ENCODE assay signal across 15 cellular contexts in genomic region chr15:66644815-66645345, GRCh38. TPM values are rescaled to one million over a fixed set of nuclear protein-coding genes. Genes with fewer than 3 reads are reported as not detected.
DNase-seq lines count a peak whose midpoint lies in the region; ATAC-seq and TF ChIP-seq lines count a peak whose summit lies in the region.
"Had no signal": no experiment of that assay in that cellular context is flagged by ENCODE, and none has a peak within 500 bp of the region (broad histone marks: within the 10 kb centered on the region; RNA-seq: fewer than 3 reads in every experiment).

No MANE protein-coding gene starts in this region.

- H3K9me3 Mint-ChIP-seq in mesothelial cell of epicardium: no peaks in the 10 kb centered on the region
- H3K9me3 Mint-ChIP-seq: activated naive CD4-positive, alpha-beta T cell treated with anti-CD3 and anti-CD28 coated beads, Interleukin-2, amount 50 U/mL, for 72 hours had no signal

- H3K4me3 ChIP-seq in heart left ventricle: no peak overlapping the region
- H3K4me3 ChIP-seq in dorsolateral prefrontal cortex: no peak overlapping the region
- H3K4me3 ChIP-seq in vagina: no peak overlapping the region
- H3K4me3 ChIP-seq: thoracic aorta had no signal

- H3K27ac Mint-ChIP-seq in mesothelial cell of epicardium: peak overlapping the region; percentile 94
- H3K27ac Mint-ChIP-seq: activated naive CD4-positive, alpha-beta T cell treated with anti-CD3 and anti-CD28 coated beads, Interleukin-2, amount 50 U/mL, for 72 hours had no signal

- no peaks in the 10 kb centered on the region for H3K27me3 ChIP-seq in heart left ventricle
- no peaks in the 10 kb centered on the region for H3K27me3 ChIP-seq in dorsolateral prefrontal cortex
- no peaks in the 10 kb centered on the region for H3K27me3 ChIP-seq in vagina

- no peak for TF ChIP-seq CTCF in heart left ventricle (IDR thresholded peaks at IDR 0.05)
- TF ChIP-seq CTCF in dorsolateral prefrontal cortex (IDR thresholded peaks at IDR 0.05 in 54 of 56, conservative IDR thresholded peaks at IDR 0.05 in 2 of 56; ENCODE audit: low read depth in 1 of 56, partially characterized antibody in 56 of 56): no peak
- TF ChIP-seq CTCF in mesothelial cell of epicardium (IDR thresholded peaks at IDR 0.05; ENCODE audit: unreplicated experiment): no peak
- no peak for TF ChIP-seq CTCF in vagina (IDR thresholded peaks at IDR 0.05)

- no peaks in the 10 kb centered on the region for H3K27me3 Mint-ChIP-seq in mesothelial cell of epicardium (ENCODE audit: low read depth)

- 49 to 61% (median 55%) methylated on average over 8 of the region's 8 CpGs for WGBS in heart left ventricle, 4 donors

- H3K9me3 ChIP-seq in heart left ventricle (no peaks in the 10 kb centered on the region), vagina (no peaks in the 10 kb centered on the region)
- H3K9me3 ChIP-seq: thoracic aorta had no signal

- no peak for DNase-seq in heart left ventricle
- DNase-seq in left ventricle myocardium superior: no peak
- DNase-seq in dorsolateral prefrontal cortex: no peak
- DNase-seq in mesothelial cell of epicardium (ENCODE audit: low spot score in 2 of 2, unreplicated experiment in 2 of 2): no peak
- DNase-seq in vagina (ENCODE audit: extremely low spot score in 2 of 2): no peak
- no peak for DNase-seq in erythroblast (lab: John Stamatoyannopoulos, UW)
- DNase-seq in SW 1271 (lab: John Stamatoyannopoulos, UW): no peak
- DNase-seq in SIG-M5 treated with dmso at 0.1 percent for 504 hours (lab: John Stamatoyannopoulos, UW; ENCODE audit: unreplicated experiment): no peak
- DNase-seq: 8988T; effector CD4-positive, alpha-beta T cell; midbrain; MV-4-11 had no signal

- H3K27ac ChIP-seq in heart left ventricle (peak overlapping the region in 9 of 12 donors; percentile 31 to 85 (median 68)), dorsolateral prefrontal cortex (peak overlapping the region in 30 of 59 donors; percentile 11 to 71 (median 54)), vagina (peak overlapping the region; percentile 39)
- H3K27ac ChIP-seq: thoracic aorta had no signal

- H3K4me1 ChIP-seq in heart left ventricle (peaks cover 0 to 57% (median 33%) of the 10 kb centered on the region in 12 donors), vagina (peaks cover 23% of the 10 kb centered on the region)

- ATAC-seq in heart left ventricle (peak in 1 of 4 donors; percentile 6), left ventricle myocardium superior (no peak)
- ATAC-seq: activated naive CD4-positive, alpha-beta T cell treated with anti-CD3 and anti-CD28 coated beads, Interleukin-2, amount 50 U/mL, for 72 hours; Panc1 had no signal

- TF ChIP-seq POLR2A in heart left ventricle (IDR thresholded peaks at IDR 0.05) (no peak), vagina (IDR thresholded peaks at IDR 0.05) (no peak), erythroblast (IDR thresholded peaks at IDR 0.05; ENCODE audit: low read length) (no peak)

- H3K36me3 ChIP-seq in heart left ventricle (no peaks in the 10 kb centered on the region), vagina (no peaks in the 10 kb centered on the region)
- H3K36me3 ChIP-seq: thoracic aorta had no signal

- no peaks in the 10 kb centered on the region for H3K36me3 Mint-ChIP-seq in mesothelial cell of epicardium
- H3K36me3 Mint-ChIP-seq: activated naive CD4-positive, alpha-beta T cell treated with anti-CD3 and anti-CD28 coated beads, Interleukin-2, amount 50 U/mL, for 72 hours had no signal

- H3K4me3 Mint-ChIP-seq in mesothelial cell of epicardium: no peak overlapping the region

- intact Hi-C loops in heart left ventricle (cut with DNase I): no loop called here
- intact Hi-C loops in left ventricle myocardium superior (cut with micrococcal nuclease): no loop called here
- intact Hi-C loops in dorsolateral prefrontal cortex (cut with DNase I): no loop called here
- intact Hi-C loops in vagina (cut with DNase I): no loop called here

- peaks cover 49% of the 10 kb centered on the region for H3K4me1 Mint-ChIP-seq in mesothelial cell of epicardium

RNA-seq across cellular contexts. Expression of gene SMAD6, which starts 57.2 kb away (rescaled TPM):
- 10 to 100 TPM; 14.4 to 65.9 (median 20.8) TPM for total RNA-seq in heart left ventricle
- 10 to 100 TPM; 10.4 to 19.0 TPM for polyA plus RNA-seq in heart left ventricle
- total RNA-seq in left ventricle myocardium superior: 14.9 TPM
- 10 to 100 TPM in 55 of 120 experiments, 1 to 10 TPM in 65; 2.4 to 31.5 (median 9.5) TPM for total RNA-seq in dorsolateral prefrontal cortex
- 164 to 176 TPM (median 176 TPM) in 3 replicates for total RNA-seq in mesothelial cell of epicardium
- total RNA-seq in vagina: 28.5 TPM
